26 cellular contexts compared by ENCODE assay signal in the genomic region with DNA sequence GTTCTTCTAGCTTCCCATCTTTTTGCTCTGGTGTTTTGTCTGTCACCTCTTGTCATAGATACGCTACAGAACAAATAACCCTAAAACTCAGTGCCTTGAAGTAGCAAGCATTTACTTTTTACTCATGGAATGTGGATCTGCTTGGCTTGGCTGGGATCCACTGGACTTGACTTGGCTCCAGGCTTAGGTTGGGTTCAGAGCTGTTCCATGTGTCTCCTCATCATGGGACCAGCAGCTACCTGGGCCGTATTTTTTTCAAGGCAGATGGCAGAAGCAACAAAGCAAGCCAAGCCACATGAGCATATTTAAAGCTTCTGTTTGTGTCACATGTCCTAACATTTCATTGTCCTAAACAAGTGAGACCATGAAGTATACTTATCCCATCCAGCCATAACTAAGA. TPM values are rescaled to one million over a fixed set of nuclear protein-coding genes. Genes with fewer than 3 reads are reported as not detected.
DNase-seq lines count a peak whose midpoint lies in the region; ATAC-seq, FAIRE-seq and TF ChIP-seq lines count a peak whose summit lies in the region.
"Had no signal": no experiment of that assay in that cellular context is flagged by ENCODE, and none has a peak within 500 bp of the region (broad histone marks: within the 10 kb centered on the region; RNA-seq: fewer than 3 reads in every experiment).

No MANE protein-coding gene starts in this region.

- H3K36me3 Mint-ChIP-seq in nephron (ENCODE audit: low read depth): peaks cover 53% of the 10 kb centered on the region
- peaks cover 7% of the 10 kb centered on the region for H3K36me3 Mint-ChIP-seq in natural killer cell
- peaks cover 10% of the 10 kb centered on the region for H3K36me3 Mint-ChIP-seq in T-helper 17 cell (ENCODE audit: low read depth)

- no peak overlapping the region for H3K4me2 ChIP-seq in HepG2 (ENCODE audit: low read depth, low read length)

- H4K20me1 ChIP-seq in HepG2 (ENCODE audit: insufficient read depth, low read length): no peaks in the 10 kb centered on the region

- in situ Hi-C loops in HepG2 (cut with HindIII; ENCODE audit: extremely low pct_ligation_motif_present, low pct_unique_long_range_greater_than_20kb): no loop called here

- peaks cover 0 to 58% (median 20%) of the 10 kb centered on the region in 4 donors for H3K36me3 ChIP-seq in right lobe of liver
- peaks cover 15 to 66% of the 10 kb centered on the region in 2 experiments for H3K36me3 ChIP-seq in HepG2 (replicated peaks in 1 of 2; ENCODE audit: control insufficient read depth in 1 of 2, insufficient read depth in 2 of 2, low read length in 2 of 2)

- TF ChIP-seq POLR2A in right lobe of liver (IDR thresholded peaks at IDR 0.05) (no peak), HepG2 (IDR thresholded peaks at IDR 0.05; ENCODE audit: insufficient read depth in 1 of 2, low read depth in 2 of 2, low read length in 2 of 2) (no peak)

- WGBS in right lobe of liver (ENCODE audit: insufficient coverage, low coverage, low lambda C conversion rate, missing lambda C conversion rate): 33% methylated on average over 2 of the region's 2 CpGs
- WGBS in HepG2 (ENCODE audit: low lambda C conversion rate): 96% methylated on average over 2 of the region's 2 CpGs

- ATAC-seq in right lobe of liver (peak; percentile 69 to 84 (median 74)), HepG2 (no peak), natural killer cell (no peak), T-helper 17 cell (no peak), GM21423 (IDR thresholded peaks at IDR 0.05; ENCODE audit: unreplicated experiment) (no peak)
- ATAC-seq: activated CD8-positive, alpha-beta memory T cell treated with anti-CD3 and anti-CD28 coated beads, Interleukin-2, amount 10 ng/mL, durations not matched to agents 7 days and 5 days; heart left ventricle; mucosa of descending colon had no signal

- no peak overlapping the region for H3K9ac ChIP-seq in HepG2 (ENCODE audit: insufficient read depth, low read depth, low read length)

- no peaks in the 10 kb centered on the region for H3K27me3 ChIP-seq in right lobe of liver
- H3K27me3 ChIP-seq in HepG2 (ENCODE audit: control insufficient read depth in 1 of 2, insufficient read depth in 2 of 2, low read length in 2 of 2): no peaks in the 10 kb centered on the region
- H3K27me3 ChIP-seq: heart left ventricle, Peyer's patch, SJSA1, spleen, tibial nerve had no signal

- no peaks in the 10 kb centered on the region for H3K9me3 ChIP-seq in right lobe of liver
- no peaks in the 10 kb centered on the region for H3K9me3 ChIP-seq in HepG2 (ENCODE audit: low read length)
- H3K9me3 ChIP-seq in T-helper 17 cell (ENCODE audit: control insufficient read depth, low read length, poor library complexity, severe bottlenecking): no peaks in the 10 kb centered on the region
- H3K9me3 ChIP-seq: heart left ventricle, mucosa of descending colon, Peyer's patch, SJSA1, spleen, tibial nerve had no signal

- H3K9me3 Mint-ChIP-seq in nephron (no peaks in the 10 kb centered on the region), natural killer cell (no peaks in the 10 kb centered on the region)
- H3K9me3 Mint-ChIP-seq: activated naive CD8-positive, alpha-beta T cell treated with anti-CD3 and anti-CD28 coated beads, Interleukin-2, amount 10 ng/mL, durations not matched to agents 7 days and 5 days; stimulated activated naive CD8-positive, alpha-beta T cell treated with anti-CD3 and anti-CD28 coated beads, Interleukin-15, Interleukin-2, amounts not matched to agents 100 ng/mL and 50 ng/mL, for 24 hours had no signal

- no peak overlapping the region for H2AFZ ChIP-seq in HepG2 (ENCODE audit: low read length)

- no peak for TF ChIP-seq RAD21 in HepG2 (CRISPR knock-in tag; IDR thresholded peaks at IDR 0.05)

- H3K4me1 Mint-ChIP-seq in nephron (no peaks in the 10 kb centered on the region), natural killer cell (no peaks in the 10 kb centered on the region), T-helper 17 cell (no peaks in the 10 kb centered on the region)
- H3K4me1 Mint-ChIP-seq: activated CD8-positive, alpha-beta memory T cell treated with anti-CD3 and anti-CD28 coated beads, Interleukin-2, amount 10 ng/mL, durations not matched to agents 7 days and 5 days; activated naive CD8-positive, alpha-beta T cell treated with anti-CD3 and anti-CD28 coated beads, Interleukin-2, amount 10 ng/mL, durations not matched to agents 7 days and 5 days had no signal

- TF ChIP-seq EP300 in HepG2 (IDR thresholded peaks at IDR 0.05; ENCODE audit: low read depth in 2 of 2, low read length in 2 of 2) (no peak), HepG2 (CRISPR knock-in tag; IDR thresholded peaks at IDR 0.05; ENCODE audit: borderline replicate concordance) (no peak)

- H3K27ac Mint-ChIP-seq in nephron: peak overlapping the region in 2 of 3 experiments; percentile 6 to 20
- H3K27ac Mint-ChIP-seq in natural killer cell: no peak overlapping the region
- no peak overlapping the region for H3K27ac Mint-ChIP-seq in T-helper 17 cell
- H3K27ac Mint-ChIP-seq: activated CD8-positive, alpha-beta memory T cell treated with anti-CD3 and anti-CD28 coated beads, Interleukin-2, amount 10 ng/mL, durations not matched to agents 7 days and 5 days; activated naive CD8-positive, alpha-beta T cell treated with anti-CD3 and anti-CD28 coated beads, Interleukin-2, amount 10 ng/mL, durations not matched to agents 7 days and 5 days; stimulated activated naive CD8-positive, alpha-beta T cell treated with anti-CD3 and anti-CD28 coated beads, Interleukin-15, Interleukin-2, amounts not matched to agents 100 ng/mL and 50 ng/mL, for 24 hours had no signal

- POLR2A ChIA-PET in HepG2 (lab: Yijun Ruan, JAX): interaction anchor here (0.7 kb wide), 1 partner anchor 37 kb away, joined by 3 read pairs; no protein-coding TSS in a partner anchor

- H3K4me3 ChIP-seq in right lobe of liver (no peak overlapping the region), HepG2 (replicated peaks in 1 of 3; ENCODE audit: insufficient read depth in 1 of 3, low read depth in 2 of 3, low read length in 3 of 3) (no peak overlapping the region)
- H3K4me3 ChIP-seq: heart left ventricle, mucosa of descending colon, Peyer's patch, SJSA1, spleen, tibial nerve had no signal

- peaks cover 0 to 16% (median 6%) of the 10 kb centered on the region in 4 donors for H3K4me1 ChIP-seq in right lobe of liver
- H3K4me1 ChIP-seq in HepG2 (ENCODE audit: insufficient read depth, low read length): no peaks in the 10 kb centered on the region
- H3K4me1 ChIP-seq: Peyer's patch, SJSA1, spleen had no signal

- FAIRE-seq in HepG2 (lab: Jason Lieb, UNC): no peak
- FAIRE-seq: bronchial epithelial cell, endothelial cell of umbilical vein, G401.6, H54 had no signal

- intact Hi-C loops in right lobe of liver (cut with DNase I) (loop anchor here in 1 of 2 donors (10.0 kb wide), 1 partner anchor 210 kb away; the partner anchor contains the start of gene DIP2B), HepG2 (cut with micrococcal nuclease; ENCODE audit: unreplicated experiment) (no loop called here), natural killer cell (cut with micrococcal nuclease) (no loop called here)

- peak in 2 of 3 donors; percentile 28 to 65 for DNase-seq in right lobe of liver
- no peak for DNase-seq in HepG2 (ENCODE audit: low spot score)
- peak; percentile 88 for DNase-seq in cerebellum (ENCODE audit: low spot score)
- DNase-seq in natural killer cell: no peak
- no peak for DNase-seq in T-helper 17 cell
- no peak for DNase-seq in HT-29 (ENCODE audit: low spot score)
- DNase-seq: activated CD4-positive, alpha-beta T cell treated with anti-CD3 and anti-CD28 coated beads for 48 hours; activated CD8-positive, alpha-beta memory T cell treated with anti-CD3 and anti-CD28 coated beads, Interleukin-2, amount 10 ng/mL, durations not matched to agents 7 days and 5 days; activated effector memory CD4-positive, alpha-beta T cell treated with Interleukin-2 at 50 U/mL for 16 hours; activated naive CD8-positive, alpha-beta T cell treated with anti-CD3 and anti-CD28 coated beads, Interleukin-2, amount 10 ng/mL, durations not matched to agents 7 days and 5 days; heart left ventricle; mucosa of descending colon; NCI-H1436; NCI-H510A treated with DMSO at 0.1 percent for 48 hours; Peyer's patch; spleen; stimulated activated CD4-positive, alpha-beta T cell treated with anti-CD3 and anti-CD28 coated beads, Interleukin-4, amount 100 ng/mL, for 24 hours had no signal

- H3K27ac ChIP-seq in right lobe of liver (no peak overlapping the region), HepG2 (ENCODE audit: extremely low read length, insufficient read depth, low read length) (no peak overlapping the region)
- H3K27ac ChIP-seq: Peyer's patch, SJSA1, spleen had no signal

- H3K27me3 Mint-ChIP-seq in nephron (ENCODE audit: low read depth): no peaks in the 10 kb centered on the region
- no peaks in the 10 kb centered on the region for H3K27me3 Mint-ChIP-seq in natural killer cell (ENCODE audit: low read depth in 2 of 2)
- H3K27me3 Mint-ChIP-seq in T-helper 17 cell: no peaks in the 10 kb centered on the region
- H3K27me3 Mint-ChIP-seq: activated CD8-positive, alpha-beta memory T cell treated with anti-CD3 and anti-CD28 coated beads, Interleukin-2, amount 10 ng/mL, durations not matched to agents 7 days and 5 days; activated naive CD8-positive, alpha-beta T cell treated with anti-CD3 and anti-CD28 coated beads, Interleukin-2, amount 10 ng/mL, durations not matched to agents 7 days and 5 days; stimulated activated naive CD8-positive, alpha-beta T cell treated with anti-CD3 and anti-CD28 coated beads, Interleukin-15, Interleukin-2, amounts not matched to agents 100 ng/mL and 50 ng/mL, for 24 hours had no signal

- CTCF ChIA-PET in HepG2 (lab: Yijun Ruan, JAX; ENCODE audit: low intra/inter-chr PET ratio, low total read pairs): no interaction called here

- H3K79me2 ChIP-seq in HepG2 (ENCODE audit: insufficient read depth, low read length): no peaks in the 10 kb centered on the region

- no TSS peak for BruUV-seq in HepG2 (replicated peaks; lab: Mats Ljungman, UMichigan)

- H3K4me3 Mint-ChIP-seq in nephron (no peak overlapping the region), natural killer cell (no peak overlapping the region), T-helper 17 cell (no peak overlapping the region)
- H3K4me3 Mint-ChIP-seq: activated CD8-positive, alpha-beta memory T cell treated with anti-CD3 and anti-CD28 coated beads, Interleukin-2, amount 10 ng/mL, durations not matched to agents 7 days and 5 days; activated naive CD8-positive, alpha-beta T cell treated with anti-CD3 and anti-CD28 coated beads, Interleukin-2, amount 10 ng/mL, durations not matched to agents 7 days and 5 days; stimulated activated naive CD8-positive, alpha-beta T cell treated with anti-CD3 and anti-CD28 coated beads, Interleukin-15, Interleukin-2, amounts not matched to agents 100 ng/mL and 50 ng/mL, for 24 hours had no signal

- TF ChIP-seq CTCF in right lobe of liver (IDR thresholded peaks at IDR 0.05) (no peak), HepG2 (CRISPR knock-in tag; IDR thresholded peaks at IDR 0.05) (no peak), nephron (IDR thresholded peaks at IDR 0.05; ENCODE audit: unreplicated experiment in 3 of 3) (no peak), natural killer cell (IDR thresholded peaks at IDR 0.05) (no peak)

RNA-seq across cellular contexts. Expression of gene ATF1, which starts 48.7 kb away (rescaled TPM):
- 10 to 100 TPM in 5 of 6 experiments, 1 to 10 TPM in 1; 7.3 to 19.9 (median 13.4) TPM for total RNA-seq in right lobe of liver
- 29.3 and 48.0 TPM in 2 replicates for total RNA-seq in HepG2 (2016; rRNA removed; fragmentation: Illumina TruSeq; extraction: Trizol)
- 7.9 and 9.8 TPM in 2 replicates for total RNA-seq in HepG2 (2016; cell fraction: cytosol; rRNA removed; fragmentation: Illumina TruSeq; extraction: Trizol; ENCODE audit: low read depth)
- total RNA-seq in HepG2 (2016; cell fraction: insoluble cytoplasmic fraction; rRNA removed; fragmentation: Illumina TruSeq; extraction: Trizol): 32.7 and 43.1 TPM in 2 replicates
- total RNA-seq in HepG2 (2016; cell fraction: membrane; rRNA removed; fragmentation: Illumina TruSeq; extraction: Trizol): 16.2 and 17.0 TPM in 2 replicates
- total RNA-seq in HepG2 (2016; cell fraction: nucleus; rRNA removed; fragmentation: Illumina TruSeq; extraction: Trizol): 13.7 and 14.8 TPM in 2 replicates
- polyA plus RNA-seq in HepG2 (2011; rRNA removed): 40.1 and 52.0 TPM in 2 replicates
- polyA plus RNA-seq in HepG2 (2011; cell fraction: cytosol; rRNA removed): 18.8 and 23.8 TPM in 2 replicates
- 13.6 and 18.8 TPM in 2 replicates for polyA plus RNA-seq in HepG2 (2011; cell fraction: nucleus; rRNA removed)
- polyA plus RNA-seq in HepG2 (2012): 19.1 and 21.2 TPM in 2 replicates
- 3.8 and 5.5 TPM in 2 replicates for polyA plus RNA-seq in HepG2 (2016; cell fraction: cytosol; fragmentation: Illumina TruSeq; extraction: Trizol; ENCODE audit: low read depth)
- polyA plus RNA-seq in HepG2 (2016; cell fraction: insoluble cytoplasmic fraction; fragmentation: Illumina TruSeq; extraction: Trizol; ENCODE audit: low read depth): 50.7 and 55.1 TPM in 2 replicates
- polyA plus RNA-seq in HepG2 (2016; cell fraction: membrane; fragmentation: Illumina TruSeq; extraction: Trizol; ENCODE audit: low read depth): 9.8 and 10.0 TPM in 2 replicates
- polyA plus RNA-seq in HepG2 (2016; cell fraction: nucleus; fragmentation: Illumina TruSeq; extraction: Trizol; ENCODE audit: insufficient read depth, low read depth): 17.9 and 19.4 TPM in 2 replicates
- polyA minus RNA-seq in HepG2 (2011; rRNA and poly(A)+ RNA removed; ENCODE audit: low replicate concordance): 27.0 and 148 TPM in 2 replicates
- 21.1 and 25.7 TPM in 2 replicates for polyA minus RNA-seq in HepG2 (2011; cell fraction: cytosol; rRNA and poly(A)+ RNA removed)
- 22.0 and 23.3 TPM in 2 replicates for polyA minus RNA-seq in HepG2 (2011; cell fraction: nucleus; rRNA and poly(A)+ RNA removed)
- 21.0 TPM for total RNA-seq in cerebellum
- total RNA-seq in natural killer cell: 10 to 100 TPM; 20.1 to 36.8 (median 23.1) TPM
- 10 to 100 TPM; 23.1 to 27.4 TPM for total RNA-seq in T-helper 17 cell
- total RNA-seq in HT-29 (2014; rRNA removed; shearing (Covaris generic)): 49.8 and 61.0 TPM in 2 replicates

Comparison
In these comparisons a context has a peak if more than half of its experiments do, and no peak if none do; other contexts are left out.
1. ATAC-seq: peak in right lobe of liver (4 of 4); none in HepG2 (single experiment), natural killer cell (0 of 3), T-helper 17 cell (single experiment) and GM21423 (single experiment).
2. DNase-seq: peak in right lobe of liver (2 of 3) and cerebellum (single experiment); none in HepG2 (single experiment), natural killer cell (single experiment), T-helper 17 cell (0 of 3) and HT-29 (single experiment).
3. H3K27ac Mint-ChIP-seq: peak in nephron (2 of 3); none in natural killer cell (0 of 2) and T-helper 17 cell (single experiment).